Comparison of ENCODE assay signal across 11 cellular contexts in genomic region chr15:35141743-35142356, GRCh38. TPM values are rescaled to one million over a fixed set of nuclear protein-coding genes. Genes with fewer than 3 reads are reported as not detected.
DNase-seq lines count a peak whose midpoint lies in the region; ATAC-seq, FAIRE-seq and TF ChIP-seq lines count a peak whose summit lies in the region.
"Had no signal": no experiment of that assay in that cellular context is flagged by ENCODE, and none has a peak within 500 bp of the region (broad histone marks: within the 10 kb centered on the region; RNA-seq: fewer than 3 reads in every experiment).

No MANE protein-coding gene starts in this region.

- H3K27me3 ChIP-seq in tibial artery: no peaks in the 10 kb centered on the region

- H3K9ac ChIP-seq in kidney (ENCODE audit: low read length in 2 of 2): no peak overlapping the region

- H3K27ac ChIP-seq in kidney (ENCODE audit: low read depth in 2 of 2, low read length in 2 of 2) (no peak overlapping the region), tibial artery (no peak overlapping the region)

- TF ChIP-seq CTCF in AG04449 (IDR thresholded peaks at IDR 0.05; ENCODE audit: insufficient read depth, low read length, missing control alignments) (no peak), kidney (IDR thresholded peaks at IDR 0.05; ENCODE audit: borderline replicate concordance, extremely low read depth, insufficient read depth) (no peak), tibial artery (IDR thresholded peaks at IDR 0.05) (no peak)

- ATAC-seq in HG03354 (IDR thresholded peaks at IDR 0.05; ENCODE audit: poor library complexity, severe bottlenecking, unreplicated experiment): no peak
- ATAC-seq: GM23338 had no signal

- intact Hi-C loops in kidney (cut with DNase I): no loop called here
- intact Hi-C loops in tibial artery (cut with DNase I; ENCODE audit: low total_unique reads): no loop called here

- POLR2A ChIA-PET in AG04449 (lab: Yijun Ruan, JAX): interaction anchor here (0.7 kb wide), 1 partner anchor 80 kb away, joined by 3 read pairs; no protein-coding TSS in a partner anchor

- H3K9me3 ChIP-seq in kidney (ENCODE audit: control insufficient read depth in 1 of 2, low read length in 2 of 2): no peaks in the 10 kb centered on the region
- no peaks in the 10 kb centered on the region for H3K9me3 ChIP-seq in tibial artery

- H3K4me3 ChIP-seq in AG04449 (ENCODE audit: low read depth, low read length) (no peak overlapping the region), kidney (ENCODE audit: low read length in 2 of 2) (no peak overlapping the region), tibial artery (no peak overlapping the region)
- H3K4me3 ChIP-seq: GM23338 had no signal

- FAIRE-seq in TTC549 (lab: Jason Lieb, UNC) (peak; percentile 98), kidney (lab: Jason Lieb, UNC) (no peak)

- H3K36me3 ChIP-seq in kidney (ENCODE audit: control insufficient read depth in 1 of 2, insufficient read depth in 2 of 2, low read length in 2 of 2): no peaks in the 10 kb centered on the region
- H3K36me3 ChIP-seq in tibial artery: no peaks in the 10 kb centered on the region

- CTCF ChIA-PET in AG04449 (lab: Yijun Ruan, JAX): no interaction called here

- H3K4me1 ChIP-seq in kidney (ENCODE audit: control insufficient read depth in 1 of 2, insufficient read depth in 1 of 2, low read depth in 1 of 2, low read length in 2 of 2) (no peaks in the 10 kb centered on the region), tibial artery (peaks cover 0 to 4% (median 0%) of the 10 kb centered on the region in 4 donors)

- DNase-seq in AG04449 (ENCODE audit: low read depth, low spot score): peak; percentile 90
- DNase-seq in HCEC 1CT: peak; percentile 100
- DNase-seq in glomerular visceral epithelial cell (ENCODE audit: extremely low spot score): peak; percentile 12
- DNase-seq in kidney: no peak
- no peak for DNase-seq in tibial artery
- no peak for DNase-seq in C1 segment of cervical spinal cord (lab: John Stamatoyannopoulos, UW)
- DNase-seq: CD4-positive, CD25-positive, alpha-beta regulatory T cell had no signal

RNA-seq across cellular contexts. Expression of gene NANOGP8, which starts 56.8 kb away (rescaled TPM):
- total RNA-seq in kidney: 1.3 TPM
- polyA plus RNA-seq in kidney (ENCODE audit: insufficient read depth, low read depth, low replicate concordance): not detected
- total RNA-seq: CD4-positive, CD25-positive, alpha-beta regulatory T cell; neural crest cell had no signal
- polyA plus RNA-seq: CD4-positive, CD25-positive, alpha-beta regulatory T cell had no signal

Comparison
In these comparisons a context has a peak if more than half of its experiments do, and no peak if none do; other contexts are left out.
1. DNase-seq: peak in AG04449 (single experiment), HCEC 1CT (single experiment) and glomerular visceral epithelial cell (single experiment); none in kidney (single experiment), tibial artery (0 of 2) and C1 segment of cervical spinal cord (0 of 14).